In the genomic region with DNA sequence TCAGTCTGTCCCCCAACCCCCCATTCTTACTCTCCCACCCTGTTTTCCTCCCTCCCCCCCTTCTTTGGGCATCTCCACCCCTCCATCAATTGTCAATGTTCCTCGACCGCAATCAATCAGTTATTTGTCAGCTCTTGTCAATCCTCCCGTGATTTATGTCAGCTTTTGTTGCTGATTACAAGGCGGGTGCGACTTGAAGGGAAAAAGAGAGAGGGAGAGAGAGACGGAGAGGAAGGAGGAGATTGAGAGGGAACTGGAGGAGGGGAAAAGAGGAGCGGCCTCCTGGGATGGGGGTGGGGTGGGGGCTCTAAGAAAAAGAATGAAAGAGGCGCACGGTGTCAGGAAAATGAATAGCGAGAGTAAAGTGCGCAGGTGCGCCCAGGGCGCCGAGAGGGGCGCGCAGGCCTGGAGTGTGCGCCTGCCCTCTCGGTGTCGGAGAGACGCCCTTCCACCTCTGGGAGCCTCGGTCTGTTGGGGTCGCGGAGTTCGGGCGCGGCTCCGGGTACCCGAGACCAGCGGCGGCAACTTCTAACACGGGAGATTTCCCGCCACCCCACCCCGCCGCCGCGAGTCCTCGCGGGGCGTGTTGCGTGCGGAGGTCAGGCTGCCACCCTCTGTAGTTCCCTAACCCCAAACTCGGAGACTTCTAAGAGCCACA, we compare ENCODE assay signal across 8 cellular contexts. TPM values are rescaled to one million over a fixed set of nuclear protein-coding genes. Genes with fewer than 3 reads are reported as not detected.
DNase-seq lines count a peak whose midpoint lies in the region; ATAC-seq and TF ChIP-seq lines count a peak whose summit lies in the region.

No MANE protein-coding gene starts in this region.

- H3K9ac ChIP-seq in subcutaneous abdominal adipose tissue (ENCODE audit: low read length in 5 of 5): peak overlapping the region; percentile 52 to 79 (median 70)

- H3K27me3 ChIP-seq in breast epithelium (peaks cover 0 to 7% of the 10 kb centered on the region in 2 donors), left lung (peaks cover 0 to 96% of the 10 kb centered on the region in 2 donors), subcutaneous abdominal adipose tissue (ENCODE audit: control insufficient read depth in 5 of 5, insufficient read depth in 4 of 5, low read length in 5 of 5) (peaks cover 0 to 11% (median 2%) of the 10 kb centered on the region in 5 donors)

- DNase-seq in SKM-1 treated with dmso at 0.1 percent for 144 hours (lab: John Stamatoyannopoulos, UW; ENCODE audit: unreplicated experiment) (peak; percentile 20), SKM-1 (lab: John Stamatoyannopoulos, UW; ENCODE audit: unreplicated experiment) (no peak), NCI-H2227 treated with DMSO at 0.1 percent for 48 hours (lab: John Stamatoyannopoulos, UW) (peak; percentile 89), breast epithelium (ENCODE audit: low spot score in 2 of 2) (peak in 1 of 2 donors; percentile 21), left lung (peak; percentile 45 to 84), MV-4-11 (lab: John Stamatoyannopoulos, UW) (no peak)

- H3K4me1 ChIP-seq in breast epithelium (peaks cover 0 to 2% of the 10 kb centered on the region in 2 donors), left lung (peaks cover 0 to 54% of the 10 kb centered on the region in 2 donors), subcutaneous abdominal adipose tissue (ENCODE audit: control insufficient read depth in 5 of 5, insufficient read depth in 5 of 5, low read length in 5 of 5) (peaks cover 2 to 72% (median 57%) of the 10 kb centered on the region in 5 donors)

- peak overlapping the region; percentile 80 to 82 (median 81) for H3K4me3 ChIP-seq in breast epithelium
- peak overlapping the region; percentile 52 to 85 for H3K4me3 ChIP-seq in left lung
- H3K4me3 ChIP-seq in subcutaneous abdominal adipose tissue (ENCODE audit: low read depth in 1 of 5, low read length in 5 of 5): peak overlapping the region; percentile 89 to 99 (median 93)

- no peaks in the 10 kb centered on the region for H3K9me3 ChIP-seq in breast epithelium
- no peaks in the 10 kb centered on the region for H3K9me3 ChIP-seq in left lung
- no peaks in the 10 kb centered on the region for H3K9me3 ChIP-seq in subcutaneous abdominal adipose tissue (ENCODE audit: control insufficient read depth in 5 of 5, low read length in 5 of 5)

- intact Hi-C loops in breast epithelium (cut with DNase I; ENCODE audit: low total_unique reads) (no loop called here), left lung (cut with DNase I) (loop anchor here in 1 of 2 donors (10.0 kb wide), 1 partner anchor 512 kb away; no protein-coding TSS in a partner anchor)

- TF ChIP-seq CTCF in breast epithelium (IDR thresholded peaks at IDR 0.05) (no peak), left lung (IDR thresholded peaks at IDR 0.05) (no peak)

- TF ChIP-seq POLR2A in breast epithelium (IDR thresholded peaks at IDR 0.05): no peak

- ATAC-seq in left lung (peak; percentile 2), HG03097 (IDR thresholded peaks at IDR 0.05; ENCODE audit: low FRiP score, unreplicated experiment) (no peak)

- peak overlapping the region; percentile 94 for H3K27ac ChIP-seq in breast epithelium
- peak overlapping the region; percentile 95 to 98 for H3K27ac ChIP-seq in left lung
- peak overlapping the region; percentile 93 for H3K27ac ChIP-seq in subcutaneous abdominal adipose tissue (ENCODE audit: low read depth, low read length)

- no peaks in the 10 kb centered on the region for H3K36me3 ChIP-seq in breast epithelium
- peaks cover 0 to 15% of the 10 kb centered on the region in 2 donors for H3K36me3 ChIP-seq in left lung
- peaks cover 0 to 7% (median 6%) of the 10 kb centered on the region in 5 donors for H3K36me3 ChIP-seq in subcutaneous abdominal adipose tissue (ENCODE audit: control insufficient read depth in 5 of 5, insufficient read depth in 5 of 5, low read length in 5 of 5)

RNA-seq across cellular contexts. Expression of a gene that starts 1.1 kb away (rescaled TPM):
- total RNA-seq in breast epithelium (10 to 100 TPM in 1 of 3 donors, 1 to 10 TPM in 2; 3.6 to 10.9 (median 7.6) TPM), left lung (10 to 100 TPM; 32.7 to 34.2 TPM)

RNA-seq across cellular contexts. Expression of a gene that starts 28.8 kb away (rescaled TPM):
- total RNA-seq in breast epithelium: 10 to 100 TPM in 2 of 3 donors, 1 to 10 TPM in 1; 8.3 to 17.1 (median 11.1) TPM
- 10 to 100 TPM; 16.3 to 21.0 TPM for total RNA-seq in left lung

Comparison
In these comparisons a context has a peak if more than half of its experiments do, and no peak if none do; other contexts are left out.
1. DNase-seq: peak in SKM-1 treated with dmso at 0.1 percent for 144 hours (single experiment), NCI-H2227 treated with DMSO at 0.1 percent for 48 hours (single experiment) and left lung (2 of 2); none in SKM-1 (single experiment) and MV-4-11 (single experiment).
2. Peak in every context shown above with its lines, with median percentiles within 50 percentile points of each other: H3K27ac ChIP-seq and H3K4me3 ChIP-seq.